In genomic region chr9:133584167-133584558, GRCh38 we compare ENCODE assay signal across 16 cellular contexts. TPM values are rescaled to one million over a fixed set of nuclear protein-coding genes. Genes with fewer than 3 reads are reported as not detected.
DNase-seq lines count a peak whose midpoint lies in the region; ATAC-seq and TF ChIP-seq lines count a peak whose summit lies in the region.
"Had no signal": no experiment of that assay in that cellular context is flagged by ENCODE, and none has a peak within 500 bp of the region (broad histone marks: within the 10 kb centered on the region; RNA-seq: fewer than 3 reads in every experiment).

No MANE protein-coding gene starts in this region.

- H2AFZ ChIP-seq in GM23338 (peak overlapping the region; percentile 90; the same call in 1 of the 2 replicates), OCI-LY7 (ENCODE audit: low read length) (peak overlapping the region; percentile 4; the same call in 1 of the 2 replicates), hepatocyte (no peak overlapping the region), trophoblast cell (ENCODE audit: insufficient read depth, low read length, poor library complexity) (no peak overlapping the region)

- H3K4me3 ChIP-seq in GM23338, result no peak overlapping the region
- H3K4me3 ChIP-seq in OCI-LY7 (ENCODE audit: low read depth, low read length, poor library complexity, severe bottlenecking), result peak overlapping the region; percentile 57
- no peak overlapping the region for H3K4me3 ChIP-seq in hepatocyte
- H3K4me3 ChIP-seq in trophoblast cell (ENCODE audit: low read depth, low read length), result no peak overlapping the region
- H3K4me3 ChIP-seq: thoracic aorta had no signal

- WGBS in hepatocyte (ENCODE audit: low lambda C conversion rate, missing lambda C conversion rate), result 45% methylated on average over 5 of the region's 5 CpGs
- no CpG with 5 or more reads among the region's 5 CpGs for WGBS in trophoblast cell (ENCODE audit: extremely low coverage, insufficient coverage, insufficient read length)

- peak overlapping the region; percentile 97 for H4K91ac ChIP-seq in trophoblast cell (ENCODE audit: low read depth, low read length)

- POLR2A ChIA-PET in OCI-LY7 (lab: Charles Lee), result interaction anchor here (0.9 to 1.0 kb wide), 2 partner anchors 30 to 118 kb away, joined by 3 to 4 read pairs; no protein-coding TSS in a partner anchor

- peak overlapping the region; percentile 13 for H2AK5ac ChIP-seq in trophoblast cell (ENCODE audit: low read length)

- no peaks in the 10 kb centered on the region; the same call in 1 of the 2 replicates for H3F3A ChIP-seq in GM23338 (replicated peaks; ENCODE audit: low read depth)

- peaks cover 5% of the 10 kb centered on the region for H3K36me3 Mint-ChIP-seq in GM23338 (ENCODE audit: low read depth)

- ATAC-seq in GM23338 (no peak), left lobe of liver (no peak)

- H3K9me3 Mint-ChIP-seq in GM23338, result peaks cover 9% of the 10 kb centered on the region

- no peak overlapping the region for H3K18ac ChIP-seq in trophoblast cell (ENCODE audit: low read length)

- peak overlapping the region; percentile 91 for H2BK12ac ChIP-seq in trophoblast cell (ENCODE audit: low read length)

- H3K4me1 Mint-ChIP-seq in GM23338, result peaks cover 48% of the 10 kb centered on the region

- peaks cover 5% of the 10 kb centered on the region; the same call in 1 of the 2 replicates for H3K9me3 ChIP-seq in OCI-LY7 (ENCODE audit: low read length)
- no peaks in the 10 kb centered on the region for H3K9me3 ChIP-seq in hepatocyte (ENCODE audit: low read depth)
- H3K9me3 ChIP-seq in trophoblast cell (ENCODE audit: insufficient read depth, low read depth, low read length), result peaks cover 5% of the 10 kb centered on the region
- H3K9me3 ChIP-seq: thoracic aorta had no signal

- intact Hi-C loops in OCI-LY7 (cut with micrococcal nuclease; ENCODE audit: unreplicated experiment), result loop anchor here (1.0 kb wide), 1 partner anchor 119 kb away; no protein-coding TSS in a partner anchor

- peak overlapping the region; percentile 58 for H2BK5ac ChIP-seq in trophoblast cell (ENCODE audit: low read depth, low read length, poor library complexity)

- H4K20me1 ChIP-seq in GM23338 (replicated peaks; ENCODE audit: insufficient read depth), result no peaks in the 10 kb centered on the region
- H4K20me1 ChIP-seq in OCI-LY7 (ENCODE audit: insufficient read depth, low read length), result no peaks in the 10 kb centered on the region
- H4K20me1 ChIP-seq in hepatocyte (ENCODE audit: insufficient read depth, poor library complexity, severe bottlenecking), result no peaks in the 10 kb centered on the region

- peak overlapping the region; percentile 21; the same call in 1 of the 3 replicates for H3K4me3 Mint-ChIP-seq in GM23338
- H3K4me3 Mint-ChIP-seq: T-helper 1 cell treated with Interleukin-12 subunit alpha and Interleukin-12 subunit beta and Interleukin-4 antibody, amounts not matched to agents 30 μg/mL and 1 μg/mL, for 36 hours had no signal

- peak overlapping the region; percentile 66 for H2BK120ac ChIP-seq in trophoblast cell (ENCODE audit: insufficient read depth, low read length, poor library complexity)

- H3K4me2 ChIP-seq in GM23338, result peak overlapping the region; percentile 60; the same call in 1 of the 2 replicates
- H3K4me2 ChIP-seq in OCI-LY7 (ENCODE audit: low read length), result peak overlapping the region; percentile 73
- H3K4me2 ChIP-seq in hepatocyte, result peak overlapping the region; percentile 72
- no peak overlapping the region for H3K4me2 ChIP-seq in trophoblast cell (ENCODE audit: low read length)

- no TSS peak for BruUV-seq in OCI-LY7 (replicated peaks; lab: Mats Ljungman, UMichigan)

- H4K8ac ChIP-seq in trophoblast cell (ENCODE audit: low read depth, low read length), result no peak overlapping the region

- H3K79me1 ChIP-seq in trophoblast cell (ENCODE audit: low read length), result peaks cover 27% of the 10 kb centered on the region

- peak overlapping the region; percentile 64 for H3K27ac Mint-ChIP-seq in GM23338
- H3K27ac Mint-ChIP-seq: T-helper 1 cell treated with Interleukin-12 subunit alpha and Interleukin-12 subunit beta and Interleukin-4 antibody, amounts not matched to agents 30 μg/mL and 1 μg/mL, for 36 hours had no signal

- TF ChIP-seq CTCF in GM23338 (conservative IDR thresholded peaks at IDR 0.05; ENCODE audit: low read depth in 2 of 2) (no peak), OCI-LY7 (conservative IDR thresholded peaks at IDR 0.05; ENCODE audit: low read length) (no peak), hepatocyte (IDR thresholded peaks at IDR 0.05; ENCODE audit: poor library complexity) (no peak)

- H3K23ac ChIP-seq in trophoblast cell (ENCODE audit: low read length), result no peak overlapping the region

- H3K9me2 ChIP-seq in GM23338 (ENCODE audit: insufficient read depth) (no peaks in the 10 kb centered on the region), OCI-LY7 (ENCODE audit: insufficient read depth, low read length) (no peaks in the 10 kb centered on the region), hepatocyte (replicated peaks; ENCODE audit: insufficient read depth) (no peaks in the 10 kb centered on the region)

- no peaks in the 10 kb centered on the region for H3K36me3 ChIP-seq in GM23338 (ENCODE audit: insufficient read depth)
- no peaks in the 10 kb centered on the region for H3K36me3 ChIP-seq in OCI-LY7 (ENCODE audit: insufficient read depth, low read length)
- H3K36me3 ChIP-seq in hepatocyte (replicated peaks; ENCODE audit: insufficient read depth, low read depth), result no peaks in the 10 kb centered on the region
- no peaks in the 10 kb centered on the region for H3K36me3 ChIP-seq in trophoblast cell (ENCODE audit: control insufficient read depth in 1 of 2, insufficient read depth in 2 of 2, low read length in 2 of 2)
- H3K36me3 ChIP-seq: thoracic aorta had no signal

- no peak overlapping the region for H3K14ac ChIP-seq in trophoblast cell (ENCODE audit: low read length)

- H3K27me3 Mint-ChIP-seq in GM23338 (ENCODE audit: insufficient read depth, low read depth, poor library complexity), result peaks cover 7% of the 10 kb centered on the region

- H3K4ac ChIP-seq in trophoblast cell (ENCODE audit: low read depth, low read length), result no peak overlapping the region

- H3K4me1 ChIP-seq in GM23338 (ENCODE audit: insufficient read depth), result peaks cover 7% of the 10 kb centered on the region
- peaks cover 81% of the 10 kb centered on the region for H3K4me1 ChIP-seq in OCI-LY7 (ENCODE audit: insufficient read depth, low read length, poor library complexity, severe bottlenecking)
- peaks cover 66% of the 10 kb centered on the region for H3K4me1 ChIP-seq in hepatocyte (ENCODE audit: insufficient read depth)
- H3K4me1 ChIP-seq in trophoblast cell (ENCODE audit: control insufficient read depth in 1 of 2, insufficient read depth in 2 of 2, low read length in 2 of 2), result peaks cover 31 to 35% of the 10 kb centered on the region in 2 experiments

- no peak overlapping the region for H3K9ac ChIP-seq in trophoblast cell (ENCODE audit: low read length)

- H3K79me2 ChIP-seq in GM23338 (replicated peaks; ENCODE audit: insufficient read depth) (no peaks in the 10 kb centered on the region), OCI-LY7 (ENCODE audit: insufficient read depth, low read depth, low read length) (no peaks in the 10 kb centered on the region), hepatocyte (no peaks in the 10 kb centered on the region), trophoblast cell (ENCODE audit: control insufficient read depth, insufficient read depth, low read length, poor library complexity) (peaks cover 3% of the 10 kb centered on the region)

- CTCF ChIA-PET in OCI-LY7 (lab: Charles Lee; ENCODE audit: unreplicated experiment), result no interaction called here

- DNase-seq in GM23338 (ENCODE audit: low spot score), result no peak
- peak; percentile 69 for DNase-seq in OCI-LY7 (ENCODE audit: low spot score)
- DNase-seq in hepatocyte (ENCODE audit: low spot score), result no peak
- no peak for DNase-seq in trophoblast cell
- no peak for DNase-seq in activated CD8-positive, alpha-beta memory T cell treated with anti-CD3 and anti-CD28 coated beads for 24 hours
- DNase-seq in activated naive CD4-positive, alpha-beta T cell (lab: John Stamatoyannopoulos, UW), result no peak
- no peak for DNase-seq in left lobe of liver (ENCODE audit: low spot score)
- DNase-seq: Calu3, KBM-7, NCI-H524 treated with DMSO at 0.1 percent for 48 hours had no signal

- H3K27me3 ChIP-seq in GM23338 (ENCODE audit: insufficient read depth) (no peaks in the 10 kb centered on the region), hepatocyte (no peaks in the 10 kb centered on the region), trophoblast cell (ENCODE audit: insufficient read depth, low read length) (no peaks in the 10 kb centered on the region)

- no peak overlapping the region for H4K12ac ChIP-seq in trophoblast cell (ENCODE audit: low read depth, low read length)

- H3K27ac ChIP-seq in GM23338 (ENCODE audit: low read depth) (peak overlapping the region; percentile 78; the same call in 1 of the 2 replicates), OCI-LY7 (ENCODE audit: low read depth, low read length, poor library complexity, severe bottlenecking) (peak overlapping the region; percentile 94), hepatocyte (peak overlapping the region; percentile 88), trophoblast cell (ENCODE audit: low read depth, low read length) (no peak overlapping the region)
- H3K27ac ChIP-seq: thoracic aorta had no signal

RNA-seq across cellular contexts. Expression of gene FAM163B, which starts 25.0 kb away (rescaled TPM):
- total RNA-seq in GM23338 (2014; rRNA removed; shearing (Covaris generic)), result 0.23 and 1.3 TPM in 2 replicates
- polyA plus RNA-seq in GM23338 (2016; fragmentation: Nextera tagmentation; extraction: Ambion mirVana) (0.60 and 0.71 TPM in 2 replicates), hepatocyte (0.35 TPM in 1 of 2 replicates, not detected in the other)
- total RNA-seq in OCI-LY7 (2014; rRNA removed; shearing (Covaris generic)), result 7.8 and 8.9 TPM in 2 replicates
- total RNA-seq in OCI-LY7 (2022) (2.6 and 3.6 TPM in 2 replicates), hepatocyte (0.68 and 1.0 TPM in 2 replicates), left lobe of liver (2.8 TPM)
- 0.89 and 0.90 TPM in 2 replicates for polyA plus RNA-seq in trophoblast cell (2013)
- total RNA-seq: Calu3, fibroblast of lung, renal cortical epithelial cell, thoracic aorta had no signal
- polyA plus RNA-seq: fibroblast of lung, keratinocyte had no signal

RNA-seq across cellular contexts. Expression of gene ADAMTSL2, which starts 49.7 kb away (rescaled TPM):
- total RNA-seq in GM23338 (2014; rRNA removed; shearing (Covaris generic)), result 0.66 and 1.1 TPM in 2 replicates
- polyA plus RNA-seq in GM23338 (2016; fragmentation: Nextera tagmentation; extraction: Ambion mirVana), result 0.15 and 0.21 TPM in 2 replicates
- 0.88 and 1.0 TPM in 2 replicates for total RNA-seq in OCI-LY7 (2014; rRNA removed; shearing (Covaris generic))
- total RNA-seq in OCI-LY7 (2022), result not detected in 2 replicates
- 2.2 and 2.7 TPM in 2 replicates for total RNA-seq in hepatocyte
- 1.5 and 2.3 TPM in 2 replicates for polyA plus RNA-seq in hepatocyte
- polyA plus RNA-seq in trophoblast cell (2013), result 5.9 and 6.2 TPM in 2 replicates
- total RNA-seq in left lobe of liver, result 18.0 TPM
- polyA plus RNA-seq: keratinocyte had no signal

RNA-seq across cellular contexts. Expression of gene DBH, which starts 52.0 kb away (rescaled TPM):
- total RNA-seq in GM23338 (2014; rRNA removed; shearing (Covaris generic)), result 0.24 TPM in 1 of 2 replicates, not detected in the other
- polyA plus RNA-seq in GM23338 (2016; fragmentation: Nextera tagmentation; extraction: Ambion mirVana) (0.08 and 0.26 TPM in 2 replicates), hepatocyte (0.32 and 0.44 TPM in 2 replicates)
- not detected in 2 replicates for total RNA-seq in OCI-LY7 (2014; rRNA removed; shearing (Covaris generic))
- total RNA-seq in OCI-LY7 (2022) (not detected in 2 replicates), hepatocyte (not detected in 2 replicates), left lobe of liver (16.7 TPM)
- 0.01 and 0.03 TPM in 2 replicates for polyA plus RNA-seq in trophoblast cell (2013)
- total RNA-seq: Calu3, fibroblast of lung, renal cortical epithelial cell, thoracic aorta had no signal
- polyA plus RNA-seq: fibroblast of lung, keratinocyte had no signal

RNA-seq across cellular contexts. Expression of gene MYMK, which starts 59.4 kb away (rescaled TPM):
- total RNA-seq in GM23338 (2014; rRNA removed; shearing (Covaris generic)), result not detected in 2 replicates
- 0.54 TPM in 1 of 2 replicates, not detected in the other for polyA plus RNA-seq in GM23338 (2016; fragmentation: Nextera tagmentation; extraction: Ambion mirVana)
- not detected in 2 replicates for total RNA-seq in OCI-LY7 (2014; rRNA removed; shearing (Covaris generic))
- total RNA-seq in OCI-LY7 (2022), result not detected in 2 replicates
- not detected in 2 replicates for total RNA-seq in hepatocyte
- 0.91 and 1.3 TPM in 2 replicates for polyA plus RNA-seq in hepatocyte
- polyA plus RNA-seq in trophoblast cell (2013), result 0.25 and 0.27 TPM in 2 replicates
- not detected for total RNA-seq in left lobe of liver
- total RNA-seq: Calu3, cerebellum, fibroblast of lung, renal cortical epithelial cell, thoracic aorta had no signal
- polyA plus RNA-seq: fibroblast of lung, keratinocyte had no signal

Comparison
In these comparisons a context has a peak if more than half of its experiments do, and no peak if none do; other contexts are left out.
1. H2AFZ ChIP-seq: peak in GM23338 (single experiment) and OCI-LY7 (single experiment); none in hepatocyte (single experiment) and trophoblast cell (single experiment).
2. RNA of gene DBH, which starts 52.0 kb away (total RNA-seq): 16.7 TPM in left lobe of liver (single experiment); 0.24 TPM in GM23338, not detected in OCI-LY7 and not detected in hepatocyte; every median in the first group is over 10 times any median in the second.